In the genomic region with DNA sequence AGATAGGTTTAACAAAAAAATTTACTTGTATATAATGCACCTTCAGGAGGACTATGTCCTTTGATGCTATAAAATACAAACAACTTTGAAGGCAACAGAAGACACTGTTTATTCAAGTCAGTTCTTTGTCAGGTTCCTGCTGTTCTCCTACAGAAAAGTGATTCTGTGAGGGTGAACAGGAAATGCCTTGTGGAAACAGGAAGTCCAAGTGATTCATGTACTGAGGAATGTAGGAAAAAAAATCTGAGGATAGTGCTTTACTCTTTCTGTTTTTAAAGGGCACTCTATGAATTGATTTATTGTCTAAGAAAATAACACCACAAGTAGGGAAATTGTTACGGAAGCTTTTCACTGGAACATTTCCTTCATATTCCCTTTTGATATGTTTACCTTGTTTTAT, we compare ENCODE assay signal across 11 cellular contexts.
A peak's percentile ranks its signal among the peaks of the same experiment; 100 is the strongest.
DNase-seq lines count a peak whose midpoint lies in the region; ATAC-seq, FAIRE-seq and TF ChIP-seq lines count a peak whose summit lies in the region.
"Had no signal": no experiment of that assay in that cellular context is flagged by ENCODE, and none has a peak within 500 bp of the region (broad histone marks: within the 10 kb centered on the region; RNA-seq: fewer than 3 reads in every experiment).

No MANE protein-coding gene starts in this region.

- H3K27ac ChIP-seq in thyroid gland = peak overlapping the region in 1 of 3 donors; percentile 10
- H3K27ac ChIP-seq: VCaP had no signal

- H3K9me3 ChIP-seq in thyroid gland = no peaks in the 10 kb centered on the region

- intact Hi-C loops in thyroid gland (cut with DNase I) = no loop called here

- peaks cover 8% of the 10 kb centered on the region for H3K36me3 Mint-ChIP-seq in mesothelial cell of epicardium
- H3K36me3 Mint-ChIP-seq: activated naive CD8-positive, alpha-beta T cell treated with anti-CD3 and anti-CD28 coated beads for 36 hours had no signal

- no peaks in the 10 kb centered on the region for H3K36me3 ChIP-seq in thyroid gland

- FAIRE-seq in GM19239 (lab: Jason Lieb, UNC) = no peak

- 80 to 85% methylated on average over 1 of the region's 1 CpG for WGBS in thyroid gland, 2 donors

- no peaks in the 10 kb centered on the region for H3K27me3 ChIP-seq in thyroid gland

- no peak for ATAC-seq in HG03520 (IDR thresholded peaks at IDR 0.05; ENCODE audit: unreplicated experiment)

- H3K27ac Mint-ChIP-seq in mesothelial cell of epicardium = peak overlapping the region; percentile 39
- H3K27ac Mint-ChIP-seq: activated naive CD8-positive, alpha-beta T cell treated with anti-CD3 and anti-CD28 coated beads for 36 hours had no signal

- H3K4me1 ChIP-seq in thyroid gland = no peaks in the 10 kb centered on the region

- DNase-seq in DMS153 treated with DMSO at 0.1 percent for 48 hours (lab: John Stamatoyannopoulos, UW; ENCODE audit: unreplicated experiment) (peak; percentile 19), NCI-H460 (ENCODE audit: extremely low read depth, low read depth) (peak; percentile 28), epidermal melanocyte (ENCODE audit: insufficient read length, low spot score) (peak; percentile 61), mesothelial cell of epicardium (ENCODE audit: low spot score in 2 of 2, unreplicated experiment in 2 of 2) (no peak), thyroid gland (no peak), GM19239 (ENCODE audit: insufficient read length, low spot score) (no peak), NCI-H510A treated with DMSO at 0.1 percent for 48 hours (lab: John Stamatoyannopoulos, UW) (no peak)
- DNase-seq: activated naive CD8-positive, alpha-beta T cell treated with anti-CD3 and anti-CD28 coated beads for 36 hours; NCI-H524 treated with DMSO at 0.1 percent for 48 hours had no signal

- H3K27me3 Mint-ChIP-seq in mesothelial cell of epicardium (ENCODE audit: low read depth) = no peaks in the 10 kb centered on the region
- H3K27me3 Mint-ChIP-seq: activated naive CD8-positive, alpha-beta T cell treated with anti-CD3 and anti-CD28 coated beads for 36 hours had no signal

- peaks cover 14% of the 10 kb centered on the region for H3K9me3 Mint-ChIP-seq in mesothelial cell of epicardium
- H3K9me3 Mint-ChIP-seq: activated naive CD8-positive, alpha-beta T cell treated with anti-CD3 and anti-CD28 coated beads for 36 hours had no signal

- no peak overlapping the region for H3K4me3 ChIP-seq in thyroid gland (replicated peaks in 1 of 3)

- peaks cover 24% of the 10 kb centered on the region for H3K4me1 Mint-ChIP-seq in mesothelial cell of epicardium
- H3K4me1 Mint-ChIP-seq: activated naive CD8-positive, alpha-beta T cell treated with anti-CD3 and anti-CD28 coated beads for 36 hours had no signal

- TF ChIP-seq POLR2A in thyroid gland (IDR thresholded peaks at IDR 0.05) = no peak

- no peak for TF ChIP-seq CTCF in mesothelial cell of epicardium (IDR thresholded peaks at IDR 0.05; ENCODE audit: unreplicated experiment)
- TF ChIP-seq CTCF in thyroid gland (IDR thresholded peaks at IDR 0.05) = no peak

- no peak overlapping the region for H3K4me3 Mint-ChIP-seq in mesothelial cell of epicardium
- H3K4me3 Mint-ChIP-seq: activated naive CD8-positive, alpha-beta T cell treated with anti-CD3 and anti-CD28 coated beads for 36 hours had no signal

Comparison
In these comparisons a context has a peak if more than half of its experiments do, and no peak if none do; other contexts are left out.
1. DNase-seq: peak in DMS153 treated with DMSO at 0.1 percent for 48 hours (single experiment), NCI-H460 (single experiment) and epidermal melanocyte (single experiment); none in mesothelial cell of epicardium (0 of 2), thyroid gland (0 of 2), GM19239 (single experiment) and NCI-H510A treated with DMSO at 0.1 percent for 48 hours (single experiment).